Comparison of ENCODE assay signal across 18 cellular contexts in genomic region chr11:96035031-96035743, GRCh38.
DNase-seq lines count a peak whose midpoint lies in the region; ATAC-seq and TF ChIP-seq lines count a peak whose summit lies in the region.
"Had no signal": no experiment of that assay in that cellular context is flagged by ENCODE, and none has a peak within 500 bp of the region (broad histone marks: within the 10 kb centered on the region; RNA-seq: fewer than 3 reads in every experiment).

No MANE protein-coding gene starts in this region.

- H3K9me2 ChIP-seq in PC-3 (replicated peaks; ENCODE audit: low read length), result no peaks in the 10 kb centered on the region

- no peak overlapping the region for H2AFZ ChIP-seq in PC-3 (ENCODE audit: low read length)

- H3K27me3 ChIP-seq in PC-3 (ENCODE audit: low read length), result no peaks in the 10 kb centered on the region
- H3K27me3 ChIP-seq in left lung, result no peaks in the 10 kb centered on the region
- H3K27me3 ChIP-seq: tibial nerve had no signal

- POLR2A ChIA-PET in PC-3 (lab: Charles Lee; ENCODE audit: unreplicated experiment), result interaction anchor here (0.6 to 0.7 kb wide), 2 partner anchors 116 to 250 kb away, joined by 6 to 14 read pairs; no protein-coding TSS in a partner anchor

- peak overlapping the region; percentile 82 for H3K27ac ChIP-seq in PC-3 (ENCODE audit: low read length)
- peak overlapping the region; percentile 2 to 50 for H3K27ac ChIP-seq in left lung
- H3K27ac ChIP-seq: KMS-11 had no signal

- H3K4me3 ChIP-seq in PC-3 (ENCODE audit: low read length) (no peak overlapping the region), left lung (no peak overlapping the region)
- H3K4me3 ChIP-seq: tibial nerve had no signal

- peaks cover 4% of the 10 kb centered on the region for H3F3A ChIP-seq in PC-3 (ENCODE audit: low read length, unreplicated experiment)

- H3K9me3 ChIP-seq in PC-3 (ENCODE audit: low read length), result no peaks in the 10 kb centered on the region
- H3K9me3 ChIP-seq in left lung, result no peaks in the 10 kb centered on the region
- H3K9me3 ChIP-seq: tibial nerve had no signal

- H3K4me1 ChIP-seq in PC-3 (ENCODE audit: insufficient read depth, low read length) (peaks cover 49% of the 10 kb centered on the region), left lung (peaks cover 7 to 20% of the 10 kb centered on the region in 2 donors)

- ATAC-seq in PC-3 (no peak), left lung (peak; percentile 17)
- ATAC-seq: stimulated activated effector memory CD8-positive, alpha-beta T cell treated with anti-CD3 and anti-CD28 coated beads, Interleukin-12 subunit alpha, Interleukin-12 subunit beta, amount 100 ng/mL, for 72 hours had no signal

- H3K4me2 ChIP-seq in PC-3 (ENCODE audit: low read length), result no peak overlapping the region
- H3K4me2 ChIP-seq: KMS-11 had no signal

- peak overlapping the region in 2 of 5 experiments; percentile 7 to 36 for H3K4me3 Mint-ChIP-seq in brain
- H3K4me3 Mint-ChIP-seq: stimulated activated effector memory CD8-positive, alpha-beta T cell treated with anti-CD3 and anti-CD28 coated beads, Interleukin-12 subunit alpha, Interleukin-12 subunit beta, amount 100 ng/mL, for 72 hours had no signal

- H3K9ac ChIP-seq in PC-3 (ENCODE audit: low read length), result no peak overlapping the region
- H3K9ac ChIP-seq: KMS-11 had no signal

- H4K20me1 ChIP-seq in PC-3 (ENCODE audit: low read length), result no peaks in the 10 kb centered on the region

- H3K36me3 ChIP-seq in PC-3 (ENCODE audit: low read depth, low read length) (no peaks in the 10 kb centered on the region), left lung (no peaks in the 10 kb centered on the region)
- H3K36me3 ChIP-seq: tibial nerve had no signal

- H3K4me1 Mint-ChIP-seq in brain, result peaks cover 50% of the 10 kb centered on the region
- H3K4me1 Mint-ChIP-seq: stimulated activated effector memory CD8-positive, alpha-beta T cell treated with anti-CD3 and anti-CD28 coated beads, Interleukin-12 subunit alpha, Interleukin-12 subunit beta, amount 100 ng/mL, for 72 hours had no signal

- H3K79me2 ChIP-seq in PC-3 (ENCODE audit: low read length), result no peaks in the 10 kb centered on the region

- DNase-seq in PC-3 (no peak), left lung (no peak), renal cortical epithelial cell (ENCODE audit: low read depth) (peak; percentile 51), NCI-H82 (lab: John Stamatoyannopoulos, UW) (no peak), epidermal melanocyte (ENCODE audit: insufficient read length, low spot score) (no peak), NCI-H2107 (lab: John Stamatoyannopoulos, UW) (no peak)
- DNase-seq: activated gamma-delta T cell; amygdala; cerebellar nuclear complex; effector memory CD4-positive, alpha-beta T cell; hippocampal formation; islet precursor cell; NCI-H2029; NCI-H510A had no signal

- peaks cover 3% of the 10 kb centered on the region for H3K27me3 Mint-ChIP-seq in brain

- no peak for TF ChIP-seq CTCF in PC-3 (conservative IDR thresholded peaks at IDR 0.05; ENCODE audit: low read depth, low read length)
- TF ChIP-seq CTCF in brain (conservative IDR thresholded peaks at IDR 0.05), result no peak
- TF ChIP-seq CTCF in left lung (IDR thresholded peaks at IDR 0.05), result no peak

- intact Hi-C loops in PC-3 (cut with micrococcal nuclease) (loop anchor here (5.0 kb wide), 2 partner anchors 58 to 243 kb away; partner anchors contain the start of gene CEP57), left lung (cut with DNase I) (no loop called here)

- peaks cover 7% of the 10 kb centered on the region for H3K36me3 Mint-ChIP-seq in brain
- H3K36me3 Mint-ChIP-seq: stimulated activated effector memory CD8-positive, alpha-beta T cell treated with anti-CD3 and anti-CD28 coated beads, Interleukin-12 subunit alpha, Interleukin-12 subunit beta, amount 100 ng/mL, for 72 hours had no signal

- CTCF ChIA-PET in PC-3 (lab: Charles Lee), result interaction anchor here (0.6 to 0.7 kb wide), 3 partner anchors 47 to 290 kb away, joined by 9 to 14 read pairs (median 12); no protein-coding TSS in a partner anchor

- H3K27ac Mint-ChIP-seq in brain, result peak overlapping the region in 3 of 5 experiments; percentile 49 to 95 (median 75)
- H3K27ac Mint-ChIP-seq: stimulated activated effector memory CD8-positive, alpha-beta T cell treated with anti-CD3 and anti-CD28 coated beads, Interleukin-12 subunit alpha, Interleukin-12 subunit beta, amount 100 ng/mL, for 72 hours had no signal

- no TSS peak for BruUV-seq in PC-3 (replicated peaks; lab: Mats Ljungman, UMichigan)

- H3K9me3 Mint-ChIP-seq in brain, result no peaks in the 10 kb centered on the region
- H3K9me3 Mint-ChIP-seq: stimulated activated effector memory CD8-positive, alpha-beta T cell treated with anti-CD3 and anti-CD28 coated beads, Interleukin-12 subunit alpha, Interleukin-12 subunit beta, amount 100 ng/mL, for 72 hours had no signal
